1 cellular context compared by ENCODE assay signal in genomic region chr14:100304825-100305445, GRCh38.
TF ChIP-seq lines count a peak whose summit lies in the region.

No MANE protein-coding gene starts in this region.

TF ChIP-seq in HEK293, 187 proteins besides CTCF, POLR2A, EP300 and RAD21 (continued from another document):
- TF ChIP-seq ZNF398 (tag by site-specific recombination; IDR thresholded peaks at IDR 0.05) (peak; percentile 61; the same call in 1 of the 2 replicates), ZNF843 (tag by site-specific recombination; IDR thresholded peaks at IDR 0.05) (no peak), ZFP69B (tag by site-specific recombination; IDR thresholded peaks at IDR 0.05) (no peak), ZNF133 (tag by site-specific recombination; IDR thresholded peaks at IDR 0.05) (no peak), ZNF169 (tag by site-specific recombination; IDR thresholded peaks at IDR 0.05) (no peak), ZNF624 (tag by site-specific recombination; IDR thresholded peaks at IDR 0.05) (no peak), ZFP3 (tag by site-specific recombination; IDR thresholded peaks at IDR 0.05; ENCODE audit: low read depth) (no peak), ZNF544 (tag by site-specific recombination; IDR thresholded peaks at IDR 0.05) (no peak), ZNF785 (tag by site-specific recombination; IDR thresholded peaks at IDR 0.05) (no peak), ZNF266 (tag by site-specific recombination; IDR thresholded peaks at IDR 0.05; ENCODE audit: low read depth) (no peak), ZNF114 (tag by site-specific recombination; IDR thresholded peaks at IDR 0.05) (no peak), YY2 (tag by site-specific recombination; IDR thresholded peaks at IDR 0.05) (no peak), ZNF10 (tag by site-specific recombination; IDR thresholded peaks at IDR 0.05) (0 out of 2 replicates have a peak, but pooled peaks have one; percentile 5), ZNF501 (tag by site-specific recombination; IDR thresholded peaks at IDR 0.05) (no peak)
- TF ChIP-seq, protein P1, sequence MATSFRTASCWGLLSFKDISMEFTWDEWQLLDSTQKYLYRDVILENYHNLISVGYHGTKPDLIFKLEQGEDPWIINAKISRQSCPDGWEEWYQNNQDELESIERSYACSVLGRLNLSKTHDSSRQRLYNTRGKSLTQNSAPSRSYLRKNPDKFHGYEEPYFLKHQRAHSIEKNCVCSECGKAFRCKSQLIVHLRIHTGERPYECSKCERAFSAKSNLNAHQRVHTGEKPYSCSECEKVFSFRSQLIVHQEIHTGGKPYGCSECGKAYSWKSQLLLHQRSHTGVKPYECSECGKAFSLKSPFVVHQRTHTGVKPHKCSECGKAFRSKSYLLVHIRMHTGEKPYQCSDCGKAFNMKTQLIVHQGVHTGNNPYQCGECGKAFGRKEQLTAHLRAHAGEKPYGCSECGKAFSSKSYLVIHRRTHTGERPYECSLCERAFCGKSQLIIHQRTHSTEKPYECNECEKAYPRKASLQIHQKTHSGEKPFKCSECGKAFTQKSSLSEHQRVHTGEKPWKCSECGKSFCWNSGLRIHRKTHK (tag by site-specific recombination; IDR thresholded peaks at IDR 0.05): no peak
- TF ChIP-seq, protein P2, sequence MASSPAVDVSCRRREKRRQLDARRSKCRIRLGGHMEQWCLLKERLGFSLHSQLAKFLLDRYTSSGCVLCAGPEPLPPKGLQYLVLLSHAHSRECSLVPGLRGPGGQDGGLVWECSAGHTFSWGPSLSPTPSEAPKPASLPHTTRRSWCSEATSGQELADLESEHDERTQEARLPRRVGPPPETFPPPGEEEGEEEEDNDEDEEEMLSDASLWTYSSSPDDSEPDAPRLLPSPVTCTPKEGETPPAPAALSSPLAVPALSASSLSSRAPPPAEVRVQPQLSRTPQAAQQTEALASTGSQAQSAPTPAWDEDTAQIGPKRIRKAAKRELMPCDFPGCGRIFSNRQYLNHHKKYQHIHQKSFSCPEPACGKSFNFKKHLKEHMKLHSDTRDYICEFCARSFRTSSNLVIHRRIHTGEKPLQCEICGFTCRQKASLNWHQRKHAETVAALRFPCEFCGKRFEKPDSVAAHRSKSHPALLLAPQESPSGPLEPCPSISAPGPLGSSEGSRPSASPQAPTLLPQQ (tag by site-specific recombination; IDR thresholded peaks at IDR 0.05): peak; percentile 40; the same call in 1 of the 2 replicates
- TF ChIP-seq, protein P3, sequence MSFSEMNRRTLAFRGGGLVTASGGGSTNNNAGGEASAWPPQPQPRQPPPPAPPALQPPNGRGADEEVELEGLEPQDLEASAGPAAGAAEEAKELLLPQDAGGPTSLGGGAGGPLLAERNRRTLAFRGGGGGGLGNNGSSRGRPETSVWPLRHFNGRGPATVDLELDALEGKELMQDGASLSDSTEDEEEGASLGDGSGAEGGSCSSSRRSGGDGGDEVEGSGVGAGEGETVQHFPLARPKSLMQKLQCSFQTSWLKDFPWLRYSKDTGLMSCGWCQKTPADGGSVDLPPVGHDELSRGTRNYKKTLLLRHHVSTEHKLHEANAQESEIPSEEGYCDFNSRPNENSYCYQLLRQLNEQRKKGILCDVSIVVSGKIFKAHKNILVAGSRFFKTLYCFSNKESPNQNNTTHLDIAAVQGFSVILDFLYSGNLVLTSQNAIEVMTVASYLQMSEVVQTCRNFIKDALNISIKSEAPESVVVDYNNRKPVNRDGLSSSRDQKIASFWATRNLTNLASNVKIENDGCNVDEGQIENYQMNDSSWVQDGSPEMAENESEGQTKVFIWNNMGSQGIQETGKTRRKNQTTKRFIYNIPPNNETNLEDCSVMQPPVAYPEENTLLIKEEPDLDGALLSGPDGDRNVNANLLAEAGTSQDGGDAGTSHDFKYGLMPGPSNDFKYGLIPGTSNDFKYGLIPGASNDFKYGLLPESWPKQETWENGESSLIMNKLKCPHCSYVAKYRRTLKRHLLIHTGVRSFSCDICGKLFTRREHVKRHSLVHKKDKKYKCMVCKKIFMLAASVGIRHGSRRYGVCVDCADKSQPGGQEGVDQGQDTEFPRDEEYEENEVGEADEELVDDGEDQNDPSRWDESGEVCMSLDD (tag by site-specific recombination; IDR thresholded peaks at IDR 0.05): no peak; the same call in 1 of the 2 replicates
- TF ChIP-seq, protein P4, sequence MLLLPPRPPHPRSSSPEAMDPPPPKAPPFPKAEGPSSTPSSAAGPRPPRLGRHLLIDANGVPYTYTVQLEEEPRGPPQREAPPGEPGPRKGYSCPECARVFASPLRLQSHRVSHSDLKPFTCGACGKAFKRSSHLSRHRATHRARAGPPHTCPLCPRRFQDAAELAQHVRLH (tag by site-specific recombination; IDR thresholded peaks at IDR 0.05): no peak
